ENCODE assay signal across 13 cellular contexts in genomic region chr3:30770387-30770786, GRCh38.
DNase-seq lines count a peak whose midpoint lies in the region; ATAC-seq and TF ChIP-seq lines count a peak whose summit lies in the region.
"Had no signal": no experiment of that assay in that cellular context is flagged by ENCODE, and none has a peak within 500 bp of the region (broad histone marks: within the 10 kb centered on the region; RNA-seq: fewer than 3 reads in every experiment).

No MANE protein-coding gene starts in this region.

- H3K4me3 Mint-ChIP-seq in activated CD8-positive, alpha-beta T cell treated with anti-CD3 and anti-CD28 coated beads for 36 hours: no peak overlapping the region
- H3K4me3 Mint-ChIP-seq: effector memory CD8-positive, alpha-beta T cell; stimulated activated memory B cell treated with anti-CD40 and anti-IgM and Interleukin-4, amounts not matched to agents 10 μg/mL and 1 μg/mL and 100 μg/mL, for 72 hours had no signal

- no peak for TF ChIP-seq CTCF in vagina (IDR thresholded peaks at IDR 0.05)
- TF ChIP-seq CTCF in activated CD8-positive, alpha-beta T cell treated with anti-CD3 and anti-CD28 coated beads for 36 hours (IDR thresholded peaks at IDR 0.05): no peak

- H3K36me3 Mint-ChIP-seq in activated CD8-positive, alpha-beta T cell treated with anti-CD3 and anti-CD28 coated beads for 36 hours (ENCODE audit: low read depth): no peaks in the 10 kb centered on the region
- H3K36me3 Mint-ChIP-seq: stimulated activated memory B cell treated with anti-CD40 and anti-IgM and Interleukin-4, amounts not matched to agents 10 μg/mL and 1 μg/mL and 100 μg/mL, for 72 hours had no signal

- H3K4me3 ChIP-seq in vagina: no peak overlapping the region

- no peaks in the 10 kb centered on the region for H3K27me3 ChIP-seq in vagina

- CTCF ChIA-PET in activated CD8-positive, alpha-beta T cell treated with anti-CD3 and anti-CD28 coated beads for 36 hours (lab: Charles Lee): interaction anchor here (0.6 to 4.5 kb wide), 13 partner anchors 10 to 758 kb away, joined by 3 to 27 read pairs (median 4); no protein-coding TSS in a partner anchor

- intact Hi-C loops in vagina (cut with DNase I): loop anchor here (10.0 kb wide), 1 partner anchor 354 kb away; no protein-coding TSS in a partner anchor
- intact Hi-C loops in activated CD8-positive, alpha-beta T cell treated with anti-CD3 and anti-CD28 coated beads for 36 hours (cut with micrococcal nuclease): no loop called here

- no peaks in the 10 kb centered on the region for H3K9me3 ChIP-seq in vagina

- DNase-seq in ELR (ENCODE audit: low read depth): peak; percentile 96
- peak; percentile 85 for DNase-seq in glomerular visceral epithelial cell (ENCODE audit: extremely low spot score)
- DNase-seq in putamen (ENCODE audit: low spot score): peak; percentile 28
- no peak for DNase-seq in SKM-1 (lab: John Stamatoyannopoulos, UW; ENCODE audit: unreplicated experiment)
- no peak for DNase-seq in NCI-H2227 (lab: John Stamatoyannopoulos, UW; ENCODE audit: unreplicated experiment)
- no peak for DNase-seq in vagina (ENCODE audit: extremely low spot score in 2 of 2)
- DNase-seq in activated CD8-positive, alpha-beta T cell treated with anti-CD3 and anti-CD28 coated beads for 36 hours: no peak
- DNase-seq: effector memory CD8-positive, alpha-beta T cell; GF-D8; KG1; NK-92 treated with Interleukin-12 subunit alpha and Interleukin-12 subunit beta, amount 100 ng/mL, for 24 hours had no signal

- H3K27me3 Mint-ChIP-seq in activated CD8-positive, alpha-beta T cell treated with anti-CD3 and anti-CD28 coated beads for 36 hours: peaks cover 2% of the 10 kb centered on the region

- peaks cover 3% of the 10 kb centered on the region for H3K4me1 Mint-ChIP-seq in activated CD8-positive, alpha-beta T cell treated with anti-CD3 and anti-CD28 coated beads for 36 hours (ENCODE audit: low read depth)

- H3K27ac Mint-ChIP-seq in activated CD8-positive, alpha-beta T cell treated with anti-CD3 and anti-CD28 coated beads for 36 hours: no peak overlapping the region
- H3K27ac Mint-ChIP-seq: effector memory CD8-positive, alpha-beta T cell; stimulated activated memory B cell treated with anti-CD40 and anti-IgM and Interleukin-4, amounts not matched to agents 10 μg/mL and 1 μg/mL and 100 μg/mL, for 72 hours had no signal

- H3K4me1 ChIP-seq in vagina: no peaks in the 10 kb centered on the region

- no peak overlapping the region for H3K27ac ChIP-seq in vagina

- TF ChIP-seq POLR2A in vagina (IDR thresholded peaks at IDR 0.05): no peak

- peak; percentile 97 for ATAC-seq in SK-N-SH treated with all-trans-retinoic acid at 6 μM for 48 hours
- ATAC-seq in activated CD8-positive, alpha-beta T cell treated with anti-CD3 and anti-CD28 coated beads for 36 hours: no peak
- ATAC-seq: effector memory CD8-positive, alpha-beta T cell; stimulated activated memory B cell treated with anti-CD40 and anti-IgM and Interleukin-4, amounts not matched to agents 10 μg/mL and 1 μg/mL and 100 μg/mL, for 72 hours had no signal

- POLR2A ChIA-PET in activated CD8-positive, alpha-beta T cell treated with anti-CD3 and anti-CD28 coated beads for 36 hours (lab: Charles Lee): no interaction called here

- H3K9me3 Mint-ChIP-seq in activated CD8-positive, alpha-beta T cell treated with anti-CD3 and anti-CD28 coated beads for 36 hours: no peaks in the 10 kb centered on the region
- H3K9me3 Mint-ChIP-seq: effector memory CD8-positive, alpha-beta T cell; stimulated activated memory B cell treated with anti-CD40 and anti-IgM and Interleukin-4, amounts not matched to agents 10 μg/mL and 1 μg/mL and 100 μg/mL, for 72 hours had no signal

- H3K36me3 ChIP-seq in vagina: no peaks in the 10 kb centered on the region

TF ChIP-seq in SK-N-SH treated with all-trans-retinoic acid at 6 μM for 48 hours, 23 proteins besides CTCF, POLR2A, EP300 and RAD21 (continues in another document):
- no peak for TF ChIP-seq TCF4 (CRISPR knock-in tag; IDR thresholded peaks at IDR 0.05; ENCODE audit: borderline replicate concordance)
- TF ChIP-seq TSHZ2 (CRISPR knock-in tag; IDR thresholded peaks at IDR 0.05): no peak
- no peak for TF ChIP-seq RARB (CRISPR knock-in tag; IDR thresholded peaks at IDR 0.05)
- TF ChIP-seq ZFP30 (CRISPR knock-in tag; IDR thresholded peaks at IDR 0.05): no peak
- TF ChIP-seq PPARA (CRISPR knock-in tag; IDR thresholded peaks at IDR 0.05; ENCODE audit: borderline replicate concordance): no peak
- TF ChIP-seq, protein P1, sequence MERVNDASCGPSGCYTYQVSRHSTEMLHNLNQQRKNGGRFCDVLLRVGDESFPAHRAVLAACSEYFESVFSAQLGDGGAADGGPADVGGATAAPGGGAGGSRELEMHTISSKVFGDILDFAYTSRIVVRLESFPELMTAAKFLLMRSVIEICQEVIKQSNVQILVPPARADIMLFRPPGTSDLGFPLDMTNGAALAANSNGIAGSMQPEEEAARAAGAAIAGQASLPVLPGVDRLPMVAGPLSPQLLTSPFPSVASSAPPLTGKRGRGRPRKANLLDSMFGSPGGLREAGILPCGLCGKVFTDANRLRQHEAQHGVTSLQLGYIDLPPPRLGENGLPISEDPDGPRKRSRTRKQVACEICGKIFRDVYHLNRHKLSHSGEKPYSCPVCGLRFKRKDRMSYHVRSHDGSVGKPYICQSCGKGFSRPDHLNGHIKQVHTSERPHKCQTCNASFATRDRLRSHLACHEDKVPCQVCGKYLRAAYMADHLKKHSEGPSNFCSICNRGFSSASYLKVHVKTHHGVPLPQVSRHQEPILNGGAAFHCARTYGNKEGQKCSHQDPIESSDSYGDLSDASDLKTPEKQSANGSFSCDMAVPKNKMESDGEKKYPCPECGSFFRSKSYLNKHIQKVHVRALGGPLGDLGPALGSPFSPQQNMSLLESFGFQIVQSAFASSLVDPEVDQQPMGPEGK (CRISPR knock-in tag; IDR thresholded peaks at IDR 0.05; ENCODE audit: borderline replicate concordance): no peak
- TF ChIP-seq, protein P2, sequence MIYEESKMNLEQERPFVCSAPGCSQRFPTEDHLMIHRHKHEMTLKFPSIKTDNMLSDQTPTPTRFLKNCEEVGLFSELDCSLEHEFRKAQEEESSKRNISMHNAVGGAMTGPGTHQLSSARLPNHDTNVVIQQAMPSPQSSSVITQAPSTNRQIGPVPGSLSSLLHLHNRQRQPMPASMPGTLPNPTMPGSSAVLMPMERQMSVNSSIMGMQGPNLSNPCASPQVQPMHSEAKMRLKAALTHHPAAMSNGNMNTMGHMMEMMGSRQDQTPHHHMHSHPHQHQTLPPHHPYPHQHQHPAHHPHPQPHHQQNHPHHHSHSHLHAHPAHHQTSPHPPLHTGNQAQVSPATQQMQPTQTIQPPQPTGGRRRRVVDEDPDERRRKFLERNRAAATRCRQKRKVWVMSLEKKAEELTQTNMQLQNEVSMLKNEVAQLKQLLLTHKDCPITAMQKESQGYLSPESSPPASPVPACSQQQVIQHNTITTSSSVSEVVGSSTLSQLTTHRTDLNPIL (CRISPR knock-in tag; IDR thresholded peaks at IDR 0.05; ENCODE audit: low read depth): no peak
- TF ChIP-seq OSR1 (CRISPR knock-in tag; IDR thresholded peaks at IDR 0.05): no peak
- no peak for TF ChIP-seq BACH2 (CRISPR knock-in tag; IDR thresholded peaks at IDR 0.05; ENCODE audit: borderline replicate concordance)
- TF ChIP-seq CSDC2 (CRISPR knock-in tag; IDR thresholded peaks at IDR 0.05): no peak
- no peak for TF ChIP-seq ARNTL (CRISPR knock-in tag; IDR thresholded peaks at IDR 0.05; ENCODE audit: borderline replicate concordance, low read depth)
- no peak for TF ChIP-seq ESRRG (CRISPR knock-in tag; IDR thresholded peaks at IDR 0.05)
- TF ChIP-seq ZC3H10 (CRISPR knock-in tag; IDR thresholded peaks at IDR 0.05): no peak
- TF ChIP-seq TOX (CRISPR knock-in tag; IDR thresholded peaks at IDR 0.05; ENCODE audit: borderline replicate concordance): no peak
- no peak for TF ChIP-seq POU6F1 (CRISPR knock-in tag; IDR thresholded peaks at IDR 0.05; ENCODE audit: borderline replicate concordance, low read depth)
- TF ChIP-seq GLIS3 (CRISPR knock-in tag; IDR thresholded peaks at IDR 0.05): no peak

Comparison
In these comparisons a context has a peak if more than half of its experiments do, and no peak if none do; other contexts are left out.
1. DNase-seq: peak in ELR (single experiment), glomerular visceral epithelial cell (single experiment) and putamen (single experiment); none in SKM-1 (single experiment), NCI-H2227 (single experiment), vagina (0 of 2) and activated CD8-positive, alpha-beta T cell treated with anti-CD3 and anti-CD28 coated beads for 36 hours (single experiment).